22 cellular contexts compared by ENCODE assay signal in the genomic region with DNA sequence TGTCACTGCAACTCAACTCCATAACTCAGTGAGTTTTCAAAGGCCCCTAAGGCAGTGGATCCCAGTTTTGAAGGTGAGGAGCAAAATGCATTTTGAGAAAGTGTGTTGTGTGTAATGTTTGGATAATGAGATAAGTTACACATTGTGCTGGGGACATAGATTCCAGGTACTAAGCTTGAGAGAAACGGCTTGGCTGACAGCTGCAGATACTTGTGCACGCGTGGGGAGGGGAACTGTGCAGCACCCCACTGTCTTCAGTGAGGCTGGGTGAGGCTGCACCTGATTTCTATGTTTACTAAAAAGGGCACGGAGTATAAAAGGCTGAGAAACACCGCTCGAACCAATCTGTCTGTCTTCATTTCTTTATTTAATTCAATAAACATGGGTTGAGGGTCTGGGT.
DNase-seq lines count a peak whose midpoint lies in the region; ATAC-seq, FAIRE-seq and TF ChIP-seq lines count a peak whose summit lies in the region.
"Had no signal": no experiment of that assay in that cellular context is flagged by ENCODE, and none has a peak within 500 bp of the region (broad histone marks: within the 10 kb centered on the region; RNA-seq: fewer than 3 reads in every experiment).

No MANE protein-coding gene starts in this region.

- H3K27ac ChIP-seq in body of pancreas (no peak overlapping the region), coronary artery (peak overlapping the region; percentile 26 to 39), pancreas (no peak overlapping the region)
- H3K27ac ChIP-seq: BLaER1, C4-2B had no signal

- no peak for TF ChIP-seq POLR2A in body of pancreas (IDR thresholded peaks at IDR 0.05)

- peak; percentile 37 for ATAC-seq in body of pancreas
- peak in 3 of 4 donors; percentile 38 to 69 (median 65) for ATAC-seq in pancreas
- no peak for ATAC-seq in GM19395 (IDR thresholded peaks at IDR 0.05; ENCODE audit: unreplicated experiment)
- no peak for ATAC-seq in HG02678 (IDR thresholded peaks at IDR 0.05; ENCODE audit: unreplicated experiment)
- ATAC-seq in HG03196 (IDR thresholded peaks at IDR 0.05; ENCODE audit: unreplicated experiment) = no peak
- ATAC-seq in GM19023 (IDR thresholded peaks at IDR 0.05; ENCODE audit: unreplicated experiment) = no peak
- ATAC-seq: CD8-positive, alpha-beta T cell had no signal

- H3K9me3 ChIP-seq in body of pancreas (no peaks in the 10 kb centered on the region), pancreas (no peaks in the 10 kb centered on the region)
- H3K9me3 ChIP-seq: Caco-2 had no signal

- DNase-seq in body of pancreas (peak in 2 of 4 donors; percentile 31 to 51), coronary artery (ENCODE audit: low spot score) (no peak), islet precursor cell (peak; percentile 16), pancreas (peak in 1 of 6 donors; percentile 40)
- DNase-seq: Caco-2; CD4-positive, CD25-positive, alpha-beta regulatory T cell; CD8-positive, alpha-beta T cell; DMS153; DND-41; GOT3; H7; HCEC 1CT had no signal

- no peak overlapping the region for H3K4me3 ChIP-seq in body of pancreas
- H3K4me3 ChIP-seq in coronary artery = no peak overlapping the region
- H3K4me3 ChIP-seq in pancreas = no peak overlapping the region
- H3K4me3 ChIP-seq: BLaER1 had no signal

- peaks cover 67% of the 10 kb centered on the region for H3K4me1 ChIP-seq in body of pancreas
- peaks cover 13 to 24% (median 16%) of the 10 kb centered on the region in 3 donors for H3K4me1 ChIP-seq in pancreas

- TF ChIP-seq CTCF in body of pancreas (IDR thresholded peaks at IDR 0.05) (no peak), coronary artery (IDR thresholded peaks at IDR 0.05) (no peak), pancreas (IDR thresholded peaks at IDR 0.05) (no peak)

- no peak for FAIRE-seq in pancreas (lab: Jason Lieb, UNC)
- FAIRE-seq: A204.1, G401.6, GM12892, GM19239 had no signal

- intact Hi-C loops in body of pancreas (cut with DNase I) = no loop called here
- intact Hi-C loops in pancreas (cut with DNase I) = no loop called here

- no peaks in the 10 kb centered on the region for H3K36me3 ChIP-seq in body of pancreas (replicated peaks in 1 of 2; ENCODE audit: insufficient read depth in 1 of 2, low read depth in 2 of 2)
- no peaks in the 10 kb centered on the region for H3K36me3 ChIP-seq in pancreas
- H3K36me3 ChIP-seq: BLaER1 had no signal

- WGBS in body of pancreas, 2 donors = 34 to 38% methylated on average over 6 of the region's 6 CpGs
- WGBS in pancreas, 2 donors = 35 to 51% methylated on average over 6 of the region's 6 CpGs

- H3K27me3 ChIP-seq in body of pancreas (no peaks in the 10 kb centered on the region), pancreas (no peaks in the 10 kb centered on the region)
- H3K27me3 ChIP-seq: BLaER1 had no signal

Comparison
In these comparisons a context has a peak if more than half of its experiments do, and no peak if none do; other contexts are left out.
1. ATAC-seq: peak in body of pancreas (single experiment) and pancreas (3 of 4); none in GM19395 (single experiment), HG02678 (single experiment), HG03196 (single experiment) and GM19023 (single experiment).
2. H3K27ac ChIP-seq: peak in coronary artery (2 of 2); none in body of pancreas (0 of 4) and pancreas (0 of 4).